In the genomic region with DNA sequence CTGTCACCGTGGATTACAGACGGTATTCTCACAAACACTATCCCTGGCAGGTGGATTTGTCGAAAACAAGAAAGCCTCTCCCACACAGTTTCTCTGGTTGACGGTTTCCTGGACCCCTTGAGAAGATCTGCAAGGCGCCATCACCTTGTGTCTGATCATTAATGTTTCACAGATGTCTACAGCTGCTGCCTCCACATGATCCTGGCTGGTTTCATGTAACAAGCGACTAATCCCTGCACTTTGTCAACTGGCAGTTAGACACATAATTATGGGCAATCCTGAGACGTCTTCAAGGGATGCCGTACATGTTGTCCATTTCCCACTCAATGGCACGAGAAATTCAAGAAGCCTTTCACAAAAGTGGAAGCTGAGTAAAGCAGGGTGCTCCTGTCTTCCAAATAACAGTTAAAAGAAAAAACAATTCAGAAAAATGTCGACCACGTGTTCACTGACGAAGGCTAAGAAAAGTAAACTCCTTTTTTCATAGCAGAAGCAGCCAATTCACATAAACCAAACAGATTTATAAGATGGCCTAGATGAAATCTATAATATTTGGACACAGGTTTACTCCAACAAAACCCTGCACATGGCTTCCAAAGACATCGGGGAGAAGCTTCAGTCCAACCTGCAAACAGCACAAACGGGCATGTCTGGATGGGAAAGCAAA, we compare ENCODE assay signal across 9 cellular contexts. TPM values are rescaled to one million over a fixed set of nuclear protein-coding genes. Genes with fewer than 3 reads are reported as not detected.
DNase-seq lines count a peak whose midpoint lies in the region; ATAC-seq, FAIRE-seq and TF ChIP-seq lines count a peak whose summit lies in the region.
"Had no signal": no experiment of that assay in that cellular context is flagged by ENCODE, and none has a peak within 500 bp of the region (broad histone marks: within the 10 kb centered on the region; RNA-seq: fewer than 3 reads in every experiment).

No MANE protein-coding gene starts in this region.

- DNase-seq in activated CD4-positive, alpha-beta T cell treated with anti-CD3 and anti-CD28 coated beads, Interleukin-2, amount 10 ng/mL, durations not matched to agents 7 days and 5 days: no peak
- DNase-seq in activated CD4-positive, alpha-beta T cell treated with anti-CD3 and anti-CD28 coated beads for 1 hour: no peak
- DNase-seq in T-helper 17 cell (no peak), immature natural killer cell (no peak), GM12892 (ENCODE audit: insufficient read length) (no peak), DMS53 (lab: John Stamatoyannopoulos, UW) (no peak)
- DNase-seq: NCI-H1105 had no signal

- TF ChIP-seq POLR2A in GM12892 (IDR thresholded peaks at IDR 0.05; ENCODE audit: low read depth, low read length): no peak

- peaks cover 0 to 3% (median 0%) of the 10 kb centered on the region in 5 donors for H3K36me3 ChIP-seq in subcutaneous abdominal adipose tissue (ENCODE audit: control insufficient read depth in 5 of 5, insufficient read depth in 5 of 5, low read length in 5 of 5)

- no peak overlapping the region for H3K4me3 ChIP-seq in subcutaneous abdominal adipose tissue (ENCODE audit: low read depth in 1 of 5, low read length in 5 of 5)

- POLR2A ChIA-PET in activated CD4-positive, alpha-beta T cell treated with anti-CD3 and anti-CD28 coated beads, Interleukin-2, amount 10 ng/mL, durations not matched to agents 7 days and 5 days (lab: Charles Lee): no interaction called here

- FAIRE-seq in GM12892 (lab: Jason Lieb, UNC): no peak

- H3K27me3 ChIP-seq in subcutaneous abdominal adipose tissue (ENCODE audit: control insufficient read depth in 5 of 5, insufficient read depth in 4 of 5, low read length in 5 of 5): no peaks in the 10 kb centered on the region

- H3K27ac ChIP-seq in subcutaneous abdominal adipose tissue (ENCODE audit: low read depth, low read length): peak overlapping the region; percentile 52

- CTCF ChIA-PET in activated CD4-positive, alpha-beta T cell treated with anti-CD3 and anti-CD28 coated beads, Interleukin-2, amount 10 ng/mL, durations not matched to agents 7 days and 5 days (lab: Charles Lee): no interaction called here

- no peak overlapping the region for H3K4me3 Mint-ChIP-seq in activated CD4-positive, alpha-beta T cell treated with anti-CD3 and anti-CD28 coated beads, Interleukin-2, amount 10 ng/mL, durations not matched to agents 7 days and 5 days
- peak overlapping the region; percentile 69 for H3K4me3 Mint-ChIP-seq in T-helper 17 cell
- peak overlapping the region in 1 of 5 donors; percentile 8 for H3K4me3 Mint-ChIP-seq in immature natural killer cell

- no peak for ATAC-seq in T-helper 17 cell
- no peak for ATAC-seq in HG03565 (IDR thresholded peaks at IDR 0.05; ENCODE audit: unreplicated experiment)

- H3K27ac Mint-ChIP-seq in activated CD4-positive, alpha-beta T cell treated with anti-CD3 and anti-CD28 coated beads, Interleukin-2, amount 10 ng/mL, durations not matched to agents 7 days and 5 days: peak overlapping the region; percentile 27
- peak overlapping the region; percentile 74 for H3K27ac Mint-ChIP-seq in T-helper 17 cell
- H3K27ac Mint-ChIP-seq in immature natural killer cell: peak overlapping the region in 4 of 6 donors; percentile 31 to 61 (median 36)

- H3K9me3 ChIP-seq in T-helper 17 cell (ENCODE audit: control insufficient read depth, low read length, poor library complexity, severe bottlenecking): no peaks in the 10 kb centered on the region
- no peaks in the 10 kb centered on the region for H3K9me3 ChIP-seq in subcutaneous abdominal adipose tissue (ENCODE audit: control insufficient read depth in 5 of 5, low read length in 5 of 5)

- peaks cover 74% of the 10 kb centered on the region for H3K4me1 Mint-ChIP-seq in activated CD4-positive, alpha-beta T cell treated with anti-CD3 and anti-CD28 coated beads, Interleukin-2, amount 10 ng/mL, durations not matched to agents 7 days and 5 days
- H3K4me1 Mint-ChIP-seq in T-helper 17 cell (peaks cover 74% of the 10 kb centered on the region), immature natural killer cell (peaks cover 83 to 89% of the 10 kb centered on the region in 2 donors)

- no peaks in the 10 kb centered on the region for H3K9me3 Mint-ChIP-seq in activated CD4-positive, alpha-beta T cell treated with anti-CD3 and anti-CD28 coated beads, Interleukin-2, amount 10 ng/mL, durations not matched to agents 7 days and 5 days
- no peaks in the 10 kb centered on the region for H3K9me3 Mint-ChIP-seq in immature natural killer cell

- no peak overlapping the region for H3K9ac ChIP-seq in subcutaneous abdominal adipose tissue (ENCODE audit: low read length in 5 of 5)

- peaks cover 46% of the 10 kb centered on the region for H3K36me3 Mint-ChIP-seq in activated CD4-positive, alpha-beta T cell treated with anti-CD3 and anti-CD28 coated beads, Interleukin-2, amount 10 ng/mL, durations not matched to agents 7 days and 5 days (ENCODE audit: low read depth)
- H3K36me3 Mint-ChIP-seq in T-helper 17 cell (ENCODE audit: low read depth): no peaks in the 10 kb centered on the region
- H3K36me3 Mint-ChIP-seq in immature natural killer cell: peaks cover 0 to 7% (median 0%) of the 10 kb centered on the region in 3 donors

- peaks cover 24 to 81% (median 73%) of the 10 kb centered on the region in 5 donors for H3K4me1 ChIP-seq in subcutaneous abdominal adipose tissue (ENCODE audit: control insufficient read depth in 5 of 5, insufficient read depth in 5 of 5, low read length in 5 of 5)

- H3K27me3 Mint-ChIP-seq in activated CD4-positive, alpha-beta T cell treated with anti-CD3 and anti-CD28 coated beads, Interleukin-2, amount 10 ng/mL, durations not matched to agents 7 days and 5 days: no peaks in the 10 kb centered on the region
- no peaks in the 10 kb centered on the region for H3K27me3 Mint-ChIP-seq in T-helper 17 cell
- H3K27me3 Mint-ChIP-seq in immature natural killer cell (ENCODE audit: low read depth in 3 of 3): peaks cover 0 to 2% (median 0%) of the 10 kb centered on the region in 3 donors

RNA-seq across cellular contexts. Expression of gene CAPZB, which starts 52.3 kb away (rescaled TPM):
- total RNA-seq in activated CD4-positive, alpha-beta T cell treated with anti-CD3 and anti-CD28 coated beads, Interleukin-2, amount 10 ng/mL, durations not matched to agents 7 days and 5 days: 100 to 1,000 TPM; 529 to 567 TPM
- total RNA-seq in T-helper 17 cell: 100 to 1,000 TPM; 320 to 330 TPM
- polyA plus RNA-seq in immature natural killer cell: 100 to 1,000 TPM; 447 to 644 (median 455) TPM
- 251 TPM for polyA plus RNA-seq in GM12892 (2012; ENCODE audit: missing spikeins)
